Comparison of ENCODE assay signal across 10 cellular contexts in the genomic region with DNA sequence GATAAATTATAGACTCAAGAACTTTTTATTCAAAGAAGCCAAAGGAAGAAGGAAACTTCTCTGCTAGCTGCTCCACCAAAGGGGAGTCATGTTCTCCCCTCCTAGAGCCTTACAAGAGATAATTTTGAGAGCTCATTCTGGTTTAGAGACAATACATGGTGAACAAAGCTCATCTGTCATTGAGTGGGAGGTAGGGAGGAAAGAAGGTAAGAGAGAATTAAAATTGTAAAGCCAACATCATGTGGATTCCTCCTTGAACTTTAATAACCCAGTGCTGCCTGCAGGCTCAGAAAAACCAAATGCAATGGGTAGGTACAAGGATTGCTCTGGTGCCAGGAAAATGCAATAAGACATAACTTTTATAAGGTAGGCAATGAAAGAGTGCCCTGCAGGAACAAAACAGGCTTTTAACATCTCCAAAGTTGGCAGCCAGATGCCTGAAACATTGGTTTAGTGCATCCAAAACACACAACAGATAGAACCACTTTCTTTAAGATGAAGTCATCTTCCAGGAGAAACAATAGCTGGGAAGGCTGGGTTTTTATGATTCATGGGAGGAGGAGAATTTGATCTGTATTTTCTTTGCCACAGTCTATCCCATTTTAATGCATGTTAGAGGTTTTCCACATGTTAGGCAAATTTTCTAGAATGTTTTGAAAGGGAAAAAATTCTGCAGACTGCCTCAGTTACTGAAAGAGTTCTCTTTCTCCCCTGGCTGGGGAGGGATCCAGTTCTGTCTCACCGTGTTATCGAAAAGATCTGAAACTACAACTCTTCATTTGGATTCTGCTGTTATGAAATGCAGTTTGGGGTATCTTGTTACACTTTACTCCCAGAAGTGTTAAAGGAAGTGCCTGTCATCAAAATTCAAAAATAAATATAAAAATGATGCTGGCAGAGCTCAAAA. TPM values are rescaled to one million over a fixed set of nuclear protein-coding genes. Genes with fewer than 3 reads are reported as not detected.
DNase-seq lines count a peak whose midpoint lies in the region; ATAC-seq and TF ChIP-seq lines count a peak whose summit lies in the region.
"Had no signal": no experiment of that assay in that cellular context is flagged by ENCODE, and none has a peak within 500 bp of the region (broad histone marks: within the 10 kb centered on the region; RNA-seq: fewer than 3 reads in every experiment).

No MANE protein-coding gene starts in this region.

- H3K4me2 ChIP-seq in GM23248 (ENCODE audit: unreplicated experiment): peak overlapping the region; percentile 6
- H3K4me2 ChIP-seq in OCI-LY7 (ENCODE audit: low read length): peak overlapping the region; percentile 29
- peak overlapping the region; percentile 29 for H3K4me2 ChIP-seq in parathyroid adenoma (ENCODE audit: low read length)

- no peaks in the 10 kb centered on the region for H4K20me1 ChIP-seq in GM23248 (ENCODE audit: insufficient read depth)
- peaks cover 5% of the 10 kb centered on the region; the same call in 1 of the 2 replicates for H4K20me1 ChIP-seq in OCI-LY7 (ENCODE audit: insufficient read depth, low read length)

- TF ChIP-seq CTCF in OCI-LY7 (conservative IDR thresholded peaks at IDR 0.05; ENCODE audit: low read length) (no peak), parathyroid adenoma (IDR thresholded peaks at IDR 0.05) (no peak), body of pancreas (IDR thresholded peaks at IDR 0.05) (no peak)

- no peak overlapping the region for H2AFZ ChIP-seq in GM23248
- no peak overlapping the region for H2AFZ ChIP-seq in OCI-LY7 (ENCODE audit: low read length)
- no peak overlapping the region for H2AFZ ChIP-seq in parathyroid adenoma

- H3K27ac ChIP-seq in GM23248 (no peak overlapping the region), OCI-LY7 (ENCODE audit: low read depth, low read length, poor library complexity, severe bottlenecking) (no peak overlapping the region), caudate nucleus (ENCODE audit: low read depth, low read length) (peak overlapping the region; percentile 39), parathyroid adenoma (peak overlapping the region; percentile 66), body of pancreas (no peak overlapping the region)

- H3K27me3 ChIP-seq in GM23248 (replicated peaks; ENCODE audit: insufficient read depth) (no peaks in the 10 kb centered on the region; the same call in 1 of the 2 replicates), parathyroid adenoma (ENCODE audit: control insufficient read depth, insufficient read depth, low read length) (no peaks in the 10 kb centered on the region), body of pancreas (no peaks in the 10 kb centered on the region)

- H3K4me3 ChIP-seq in GM23248 (no peak overlapping the region), OCI-LY7 (ENCODE audit: low read depth, low read length, poor library complexity, severe bottlenecking) (no peak overlapping the region), parathyroid adenoma (ENCODE audit: low read depth, low read length) (no peak overlapping the region), body of pancreas (no peak overlapping the region)

- POLR2A ChIA-PET in OCI-LY7 (lab: Charles Lee): interaction anchor here (0.6 to 1.6 kb wide), 10 partner anchors 10 to 111 kb away, joined by 3 to 14 read pairs (median 4); a partner anchor contains a TSS

- TF ChIP-seq POLR2A in body of pancreas (IDR thresholded peaks at IDR 0.05): no peak

- in situ Hi-C loops in GM23248 (cut with MboI): no loop called here

- H3K4me1 ChIP-seq in GM23248 (ENCODE audit: insufficient read depth): peaks cover 9% of the 10 kb centered on the region; the same call in 1 of the 2 replicates
- H3K4me1 ChIP-seq in OCI-LY7 (ENCODE audit: insufficient read depth, low read length, poor library complexity, severe bottlenecking): peaks cover 30% of the 10 kb centered on the region
- H3K4me1 ChIP-seq in parathyroid adenoma: peaks cover 42% of the 10 kb centered on the region
- no peaks in the 10 kb centered on the region for H3K4me1 ChIP-seq in body of pancreas

- no peak for ATAC-seq in activated CD4-positive, CD25-positive, alpha-beta regulatory T cell treated with anti-CD3 and anti-CD28 coated beads, Interleukin-2, amount 50 U/mL, for 24 hours
- ATAC-seq in body of pancreas: no peak
- ATAC-seq: WTC11 had no signal

- intact Hi-C loops in OCI-LY7 (cut with micrococcal nuclease; ENCODE audit: unreplicated experiment): no loop called here
- intact Hi-C loops in body of pancreas (cut with DNase I): no loop called here

- WGBS in GM23248 (ENCODE audit: low coverage in 1 of 2, low lambda C conversion rate in 2 of 2, missing lambda C conversion rate in 2 of 2), 2 experiments: 86 to 100% methylated on average over 2 of the region's 2 CpGs
- 69 to 79% methylated on average over 2 of the region's 2 CpGs for WGBS in body of pancreas, 2 donors

- no TSS peak for BruUV-seq in OCI-LY7 (replicated peaks; lab: Mats Ljungman, UMichigan)

- no peaks in the 10 kb centered on the region for H3K9me3 ChIP-seq in GM23248 (ENCODE audit: low read depth)
- H3K9me3 ChIP-seq in OCI-LY7 (ENCODE audit: low read length): no peaks in the 10 kb centered on the region
- H3K9me3 ChIP-seq in parathyroid adenoma (ENCODE audit: control insufficient read depth, low read length): no peaks in the 10 kb centered on the region
- H3K9me3 ChIP-seq in body of pancreas: no peaks in the 10 kb centered on the region

- H3K9ac ChIP-seq in GM23248 (no peak overlapping the region), parathyroid adenoma (no peak overlapping the region)

- H3K9me2 ChIP-seq in GM23248 (ENCODE audit: insufficient read depth) (no peaks in the 10 kb centered on the region), OCI-LY7 (ENCODE audit: insufficient read depth, low read length) (no peaks in the 10 kb centered on the region)

- H3K36me3 ChIP-seq in GM23248 (ENCODE audit: low read depth): no peaks in the 10 kb centered on the region
- no peaks in the 10 kb centered on the region for H3K36me3 ChIP-seq in OCI-LY7 (ENCODE audit: insufficient read depth, low read length)
- H3K36me3 ChIP-seq in parathyroid adenoma (ENCODE audit: control insufficient read depth, insufficient read depth, low read length): no peaks in the 10 kb centered on the region
- no peaks in the 10 kb centered on the region for H3K36me3 ChIP-seq in body of pancreas (replicated peaks in 1 of 2; ENCODE audit: insufficient read depth in 1 of 2, low read depth in 2 of 2)

- CTCF ChIA-PET in OCI-LY7 (lab: Charles Lee; ENCODE audit: unreplicated experiment): interaction anchor here (0.5 to 1.3 kb wide), 4 partner anchors 10 to 203 kb away, joined by 3 read pairs; no protein-coding TSS in a partner anchor

- H3F3A ChIP-seq in GM23248 (ENCODE audit: insufficient read depth): 0 out of 2 replicates have a peak, but pooled peaks cover 7% of the 10 kb centered on the region

- DNase-seq in GM23248 (peak; percentile 64), OCI-LY7 (ENCODE audit: low spot score) (no peak), caudate nucleus (lab: John Stamatoyannopoulos, UW) (peak in 6 of 61 donors; percentile 2 to 29 (median 10)), epidermal melanocyte (ENCODE audit: insufficient read length, low spot score) (no peak), body of pancreas (no peak)
- DNase-seq: foreskin melanocyte, right cardiac atrium had no signal

- H3K79me2 ChIP-seq in GM23248 (ENCODE audit: insufficient read depth) (no peaks in the 10 kb centered on the region), OCI-LY7 (ENCODE audit: insufficient read depth, low read depth, low read length) (no peaks in the 10 kb centered on the region), parathyroid adenoma (peaks cover 22% of the 10 kb centered on the region)

RNA-seq across cellular contexts. Expression of a gene that starts 11.3 kb away (rescaled TPM):
- 1.1 and 3.0 TPM in 2 replicates for total RNA-seq in GM23248 (2014; rRNA removed; shearing (Covaris generic))
- 2.6 and 3.0 TPM in 2 replicates for polyA plus RNA-seq in GM23248 (2016; fragmentation: Nextera tagmentation; extraction: Ambion mirVana)
- 10.8 and 14.1 TPM in 2 replicates for total RNA-seq in OCI-LY7 (2014; rRNA removed; shearing (Covaris generic))
- total RNA-seq in OCI-LY7 (2022) (21.7 and 26.9 TPM in 2 replicates), body of pancreas (10 to 100 TPM; 27.4 to 38.7 TPM)

Comparison
In these comparisons a context has a peak if more than half of its experiments do, and no peak if none do; other contexts are left out.
1. H3K27ac ChIP-seq: peak in caudate nucleus (single experiment) and parathyroid adenoma (single experiment); none in GM23248 (single experiment), OCI-LY7 (single experiment) and body of pancreas (0 of 4).
2. Peak in every context shown above with its lines, with median percentiles within 50 percentile points of each other: H3K4me2 ChIP-seq.